Comparison of ENCODE assay signal across 3 cellular contexts in the genomic region with DNA sequence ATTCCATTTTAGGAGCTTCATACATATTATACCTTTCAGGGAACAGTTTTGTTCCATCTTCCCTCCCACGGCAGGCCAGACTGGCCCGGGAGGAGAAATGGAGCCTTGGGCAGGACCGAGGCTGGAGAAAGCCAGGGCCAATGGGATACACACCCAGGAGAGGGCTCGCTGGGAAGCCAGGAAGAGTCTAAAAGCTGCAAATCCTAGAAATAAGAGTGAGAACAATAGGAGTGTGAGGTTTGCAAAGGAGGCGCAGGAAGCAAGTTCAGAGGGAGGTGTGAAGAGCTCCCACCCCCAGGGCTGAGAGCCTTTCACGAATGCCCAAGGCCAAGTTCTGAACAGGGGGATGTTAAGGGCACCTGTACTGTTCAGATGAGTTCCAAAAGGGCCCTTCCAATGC.
TF ChIP-seq lines count a peak whose summit lies in the region.

No MANE protein-coding gene starts in this region.

TF ChIP-seq in GM23338, 12 proteins besides CTCF, POLR2A, EP300 and RAD21 (continued from another document and continues in another):
- TF ChIP-seq, protein P1, sequence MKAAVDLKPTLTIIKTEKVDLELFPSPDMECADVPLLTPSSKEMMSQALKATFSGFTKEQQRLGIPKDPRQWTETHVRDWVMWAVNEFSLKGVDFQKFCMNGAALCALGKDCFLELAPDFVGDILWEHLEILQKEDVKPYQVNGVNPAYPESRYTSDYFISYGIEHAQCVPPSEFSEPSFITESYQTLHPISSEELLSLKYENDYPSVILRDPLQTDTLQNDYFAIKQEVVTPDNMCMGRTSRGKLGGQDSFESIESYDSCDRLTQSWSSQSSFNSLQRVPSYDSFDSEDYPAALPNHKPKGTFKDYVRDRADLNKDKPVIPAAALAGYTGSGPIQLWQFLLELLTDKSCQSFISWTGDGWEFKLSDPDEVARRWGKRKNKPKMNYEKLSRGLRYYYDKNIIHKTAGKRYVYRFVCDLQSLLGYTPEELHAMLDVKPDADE (IDR thresholded peaks at IDR 0.05), result no peak
- TF ChIP-seq EZH2phosphoT487 (IDR thresholded peaks at IDR 0.05; ENCODE audit: unreplicated experiment), result no peak
- TF ChIP-seq NANOG (IDR thresholded peaks at IDR 0.05; ENCODE audit: borderline replicate concordance), result no peak
- TF ChIP-seq POLR2AphosphoS5 (IDR thresholded peaks at IDR 0.05; ENCODE audit: low read depth), result no peak
- TF ChIP-seq ZNF331 (CRISPR knock-in tag; IDR thresholded peaks at IDR 0.05; ENCODE audit: low read depth), result no peak
- no peak for TF ChIP-seq CREB1 (CRISPR knock-in tag; IDR thresholded peaks at IDR 0.05; ENCODE audit: low read depth)
- no peak for TF ChIP-seq ZNF114 (CRISPR knock-in tag; IDR thresholded peaks at IDR 0.05)

TF ChIP-seq in WTC11, 78 proteins besides CTCF, POLR2A, EP300 and RAD21 (continued from another document):
- TF ChIP-seq, protein P2, sequence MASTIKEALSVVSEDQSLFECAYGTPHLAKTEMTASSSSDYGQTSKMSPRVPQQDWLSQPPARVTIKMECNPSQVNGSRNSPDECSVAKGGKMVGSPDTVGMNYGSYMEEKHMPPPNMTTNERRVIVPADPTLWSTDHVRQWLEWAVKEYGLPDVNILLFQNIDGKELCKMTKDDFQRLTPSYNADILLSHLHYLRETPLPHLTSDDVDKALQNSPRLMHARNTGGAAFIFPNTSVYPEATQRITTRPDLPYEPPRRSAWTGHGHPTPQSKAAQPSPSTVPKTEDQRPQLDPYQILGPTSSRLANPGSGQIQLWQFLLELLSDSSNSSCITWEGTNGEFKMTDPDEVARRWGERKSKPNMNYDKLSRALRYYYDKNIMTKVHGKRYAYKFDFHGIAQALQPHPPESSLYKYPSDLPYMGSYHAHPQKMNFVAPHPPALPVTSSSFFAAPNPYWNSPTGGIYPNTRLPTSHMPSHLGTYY (CRISPR knock-in tag; IDR thresholded peaks at IDR 0.05), result no peak
- TF ChIP-seq ELF4 (CRISPR knock-in tag; IDR thresholded peaks at IDR 0.05; ENCODE audit: low read depth) (no peak), ZNF232 (CRISPR knock-in tag; IDR thresholded peaks at IDR 0.05) (no peak)

TF ChIP-seq in neural cell, 6 proteins besides CTCF, POLR2A, EP300 and RAD21 (continued from another document):
- TF ChIP-seq, protein P3, sequence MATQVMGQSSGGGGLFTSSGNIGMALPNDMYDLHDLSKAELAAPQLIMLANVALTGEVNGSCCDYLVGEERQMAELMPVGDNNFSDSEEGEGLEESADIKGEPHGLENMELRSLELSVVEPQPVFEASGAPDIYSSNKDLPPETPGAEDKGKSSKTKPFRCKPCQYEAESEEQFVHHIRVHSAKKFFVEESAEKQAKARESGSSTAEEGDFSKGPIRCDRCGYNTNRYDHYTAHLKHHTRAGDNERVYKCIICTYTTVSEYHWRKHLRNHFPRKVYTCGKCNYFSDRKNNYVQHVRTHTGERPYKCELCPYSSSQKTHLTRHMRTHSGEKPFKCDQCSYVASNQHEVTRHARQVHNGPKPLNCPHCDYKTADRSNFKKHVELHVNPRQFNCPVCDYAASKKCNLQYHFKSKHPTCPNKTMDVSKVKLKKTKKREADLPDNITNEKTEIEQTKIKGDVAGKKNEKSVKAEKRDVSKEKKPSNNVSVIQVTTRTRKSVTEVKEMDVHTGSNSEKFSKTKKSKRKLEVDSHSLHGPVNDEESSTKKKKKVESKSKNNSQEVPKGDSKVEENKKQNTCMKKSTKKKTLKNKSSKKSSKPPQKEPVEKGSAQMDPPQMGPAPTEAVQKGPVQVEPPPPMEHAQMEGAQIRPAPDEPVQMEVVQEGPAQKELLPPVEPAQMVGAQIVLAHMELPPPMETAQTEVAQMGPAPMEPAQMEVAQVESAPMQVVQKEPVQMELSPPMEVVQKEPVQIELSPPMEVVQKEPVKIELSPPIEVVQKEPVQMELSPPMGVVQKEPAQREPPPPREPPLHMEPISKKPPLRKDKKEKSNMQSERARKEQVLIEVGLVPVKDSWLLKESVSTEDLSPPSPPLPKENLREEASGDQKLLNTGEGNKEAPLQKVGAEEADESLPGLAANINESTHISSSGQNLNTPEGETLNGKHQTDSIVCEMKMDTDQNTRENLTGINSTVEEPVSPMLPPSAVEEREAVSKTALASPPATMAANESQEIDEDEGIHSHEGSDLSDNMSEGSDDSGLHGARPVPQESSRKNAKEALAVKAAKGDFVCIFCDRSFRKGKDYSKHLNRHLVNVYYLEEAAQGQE (IDR thresholded peaks at IDR 0.05; ENCODE audit: borderline replicate concordance), result no peak
- no peak for TF ChIP-seq SMC3 (conservative IDR thresholded peaks at IDR 0.05; ENCODE audit: poor library complexity)
TF ChIP-seq in neural cell: peak in this region for 0.
